ENCODE assay signal across 21 cellular contexts in genomic region chr5:178261666-178262600, GRCh38. TPM values are rescaled to one million over a fixed set of nuclear protein-coding genes. Genes with fewer than 3 reads are reported as not detected.
DNase-seq lines count a peak whose midpoint lies in the region; ATAC-seq and TF ChIP-seq lines count a peak whose summit lies in the region.
"Had no signal": no experiment of that assay in that cellular context is flagged by ENCODE, and none has a peak within 500 bp of the region (broad histone marks: within the 10 kb centered on the region; RNA-seq: fewer than 3 reads in every experiment).

No MANE protein-coding gene starts in this region.

- no peaks in the 10 kb centered on the region for H3K4me1 ChIP-seq in mesenchymal stem cell (ENCODE audit: control insufficient read depth, insufficient read depth, low read depth, low read length)
- H3K4me1 ChIP-seq: SJSA1 had no signal

- no peaks in the 10 kb centered on the region for H3K9me3 Mint-ChIP-seq in activated CD4-positive, alpha-beta T cell treated with anti-CD3 and anti-CD28 coated beads, Interleukin-2, amount 10 ng/mL, durations not matched to agents 7 days and 5 days
- no peaks in the 10 kb centered on the region for H3K9me3 Mint-ChIP-seq in stimulated activated effector memory CD8-positive, alpha-beta T cell treated with anti-CD3 and anti-CD28 coated beads, Interleukin-12 subunit alpha, Interleukin-12 subunit beta, amount 100 ng/mL, for 72 hours

- H3K27me3 Mint-ChIP-seq in activated CD4-positive, alpha-beta T cell treated with anti-CD3 and anti-CD28 coated beads, Interleukin-2, amount 10 ng/mL, durations not matched to agents 7 days and 5 days: no peaks in the 10 kb centered on the region
- H3K27me3 Mint-ChIP-seq: B cell had no signal

- no peak overlapping the region for H2BK15ac ChIP-seq in mesenchymal stem cell (ENCODE audit: low read depth, poor library complexity, severe bottlenecking)

- no peak overlapping the region for H3K4me3 Mint-ChIP-seq in activated CD4-positive, alpha-beta T cell treated with anti-CD3 and anti-CD28 coated beads, Interleukin-2, amount 10 ng/mL, durations not matched to agents 7 days and 5 days
- no peak overlapping the region for H3K4me3 Mint-ChIP-seq in stimulated activated effector memory CD8-positive, alpha-beta T cell treated with anti-CD3 and anti-CD28 coated beads, Interleukin-12 subunit alpha, Interleukin-12 subunit beta, amount 100 ng/mL, for 72 hours
- H3K4me3 Mint-ChIP-seq: B cell, CD14-positive monocyte had no signal

- 93% methylated on average over 19 of the region's 19 CpGs for WGBS in mesenchymal stem cell

- no peaks in the 10 kb centered on the region for H3K79me1 ChIP-seq in mesenchymal stem cell (replicated peaks; ENCODE audit: low read length, poor library complexity, severe bottlenecking)

- no peak overlapping the region for H3K9ac ChIP-seq in mesenchymal stem cell (ENCODE audit: low read length)

- TF ChIP-seq CTCF in LNCaP clone FGC (IDR thresholded peaks at IDR 0.05; ENCODE audit: control insufficient read depth, extremely low read depth, insufficient read depth) (no peak), GM13977 (IDR thresholded peaks at IDR 0.05; ENCODE audit: extremely low read depth, insufficient read depth, missing control alignments) (no peak)

- no peak overlapping the region for H3K4me3 ChIP-seq in LNCaP clone FGC (ENCODE audit: low read depth, low read length)
- H3K4me3 ChIP-seq in mesenchymal stem cell (ENCODE audit: insufficient read depth in 1 of 2, low read depth in 1 of 2, low read length in 2 of 2): no peak overlapping the region
- H3K4me3 ChIP-seq: SJSA1 had no signal

- peak overlapping the region; percentile 23 for H4K91ac ChIP-seq in mesenchymal stem cell (ENCODE audit: low read length)

- no peak overlapping the region for H3K4ac ChIP-seq in mesenchymal stem cell (ENCODE audit: low read depth in 1 of 2, low read length in 2 of 2)

- H2AK5ac ChIP-seq in mesenchymal stem cell (ENCODE audit: low read length, severe bottlenecking): no peak overlapping the region

- no peaks in the 10 kb centered on the region for H3K9me3 ChIP-seq in mesenchymal stem cell (ENCODE audit: control insufficient read depth, low read length)

- H3K36me3 Mint-ChIP-seq in activated CD4-positive, alpha-beta T cell treated with anti-CD3 and anti-CD28 coated beads, Interleukin-2, amount 10 ng/mL, durations not matched to agents 7 days and 5 days (ENCODE audit: low read depth): no peaks in the 10 kb centered on the region
- H3K36me3 Mint-ChIP-seq in stimulated activated effector memory CD8-positive, alpha-beta T cell treated with anti-CD3 and anti-CD28 coated beads, Interleukin-12 subunit alpha, Interleukin-12 subunit beta, amount 100 ng/mL, for 72 hours: no peaks in the 10 kb centered on the region
- H3K36me3 Mint-ChIP-seq: CD14-positive monocyte had no signal

- POLR2A ChIA-PET in activated CD4-positive, alpha-beta T cell treated with anti-CD3 and anti-CD28 coated beads, Interleukin-2, amount 10 ng/mL, durations not matched to agents 7 days and 5 days (lab: Charles Lee): no interaction called here

- no peaks in the 10 kb centered on the region for H3K36me3 ChIP-seq in mesenchymal stem cell (ENCODE audit: control insufficient read depth in 1 of 2, insufficient read depth in 2 of 2, low read depth in 1 of 2, low read length in 2 of 2)
- H3K36me3 ChIP-seq: SJSA1 had no signal

- peaks cover 2% of the 10 kb centered on the region for H3K4me1 Mint-ChIP-seq in activated CD4-positive, alpha-beta T cell treated with anti-CD3 and anti-CD28 coated beads, Interleukin-2, amount 10 ng/mL, durations not matched to agents 7 days and 5 days
- H3K4me1 Mint-ChIP-seq in stimulated activated effector memory CD8-positive, alpha-beta T cell treated with anti-CD3 and anti-CD28 coated beads, Interleukin-12 subunit alpha, Interleukin-12 subunit beta, amount 100 ng/mL, for 72 hours: peaks cover 9% of the 10 kb centered on the region
- H3K4me1 Mint-ChIP-seq: B cell, CD14-positive monocyte had no signal

- no peak for DNase-seq in activated CD4-positive, alpha-beta T cell treated with anti-CD3 and anti-CD28 coated beads, Interleukin-2, amount 10 ng/mL, durations not matched to agents 7 days and 5 days
- no peak for DNase-seq in activated CD4-positive, alpha-beta T cell treated with anti-CD3 and anti-CD28 coated beads for 48 hours
- DNase-seq in LNCaP clone FGC (ENCODE audit: low read depth): peak; percentile 52
- no peak for DNase-seq in mesenchymal stem cell
- DNase-seq in stimulated activated effector memory CD8-positive, alpha-beta T cell treated with anti-CD3 and anti-CD28 coated beads, Interleukin-12 subunit alpha, Interleukin-12 subunit beta, amount 100 ng/mL, for 72 hours (ENCODE audit: low spot score in 2 of 2): no peak
- DNase-seq in GM13977 (ENCODE audit: low spot score): no peak
- no peak for DNase-seq in NCI-H1417 treated with DMSO at 0.1 percent for 48 hours (lab: John Stamatoyannopoulos, UW)
- DNase-seq: Calu3, NCI-H1092 treated with DMSO at 0.1 percent for 48 hours, NCI-H1436 treated with DMSO at 0.1 percent for 48 hours, NCI-H187 treated with DMSO at 0.1 percent for 48 hours, NCI-H2171 treated with DMSO at 0.1 percent for 48 hours, NCI-H345, NCI-H510A treated with DMSO at 0.1 percent for 48 hours, NCI-H774, Right ventricle myocardium superior had no signal

- peak overlapping the region; percentile 41 for H3K27ac Mint-ChIP-seq in activated CD4-positive, alpha-beta T cell treated with anti-CD3 and anti-CD28 coated beads, Interleukin-2, amount 10 ng/mL, durations not matched to agents 7 days and 5 days
- peak overlapping the region; percentile 77 for H3K27ac Mint-ChIP-seq in stimulated activated effector memory CD8-positive, alpha-beta T cell treated with anti-CD3 and anti-CD28 coated beads, Interleukin-12 subunit alpha, Interleukin-12 subunit beta, amount 100 ng/mL, for 72 hours
- H3K27ac Mint-ChIP-seq: B cell, CD14-positive monocyte had no signal

- no peak overlapping the region for H3K27ac ChIP-seq in mesenchymal stem cell (ENCODE audit: low read length, poor library complexity, severe bottlenecking)
- H3K27ac ChIP-seq: 22Rv1, HL-60, SJSA1 had no signal

- no peak overlapping the region for H3K18ac ChIP-seq in mesenchymal stem cell (ENCODE audit: low read depth in 1 of 2, low read length in 2 of 2)

- CTCF ChIA-PET in activated CD4-positive, alpha-beta T cell treated with anti-CD3 and anti-CD28 coated beads, Interleukin-2, amount 10 ng/mL, durations not matched to agents 7 days and 5 days (lab: Charles Lee): no interaction called here

- in situ Hi-C loops in GM13977 (cut with MboI; ENCODE audit: low pct_unique_long_range_greater_than_20kb, low sequenced_read_pairs, unreplicated experiment): no loop called here

- H3K14ac ChIP-seq in mesenchymal stem cell (ENCODE audit: low read length in 2 of 2): no peak overlapping the region

- H3K4me2 ChIP-seq in mesenchymal stem cell (ENCODE audit: low read length, poor library complexity, severe bottlenecking): no peak overlapping the region

- no peak overlapping the region for H2BK120ac ChIP-seq in mesenchymal stem cell (ENCODE audit: low read depth, low read length)

- no peak overlapping the region for H2BK5ac ChIP-seq in mesenchymal stem cell (ENCODE audit: low read depth, low read length, poor library complexity, severe bottlenecking)

- peaks cover 0 to 18% of the 10 kb centered on the region in 2 experiments for H3K27me3 ChIP-seq in mesenchymal stem cell (ENCODE audit: control insufficient read depth in 1 of 2, insufficient read depth in 1 of 2, low read length in 2 of 2)
- H3K27me3 ChIP-seq: SJSA1 had no signal

- no peak for ATAC-seq in stimulated activated effector memory CD8-positive, alpha-beta T cell treated with anti-CD3 and anti-CD28 coated beads, Interleukin-12 subunit alpha, Interleukin-12 subunit beta, amount 100 ng/mL, for 72 hours

- H2BK12ac ChIP-seq in mesenchymal stem cell (ENCODE audit: low read length in 2 of 2): no peak overlapping the region

- H2AFZ ChIP-seq in mesenchymal stem cell (ENCODE audit: low read depth, low read length): no peak overlapping the region

- no peak overlapping the region for H3K23ac ChIP-seq in mesenchymal stem cell (ENCODE audit: low read length in 2 of 2)

- H4K8ac ChIP-seq in mesenchymal stem cell (ENCODE audit: low read length): no peak overlapping the region

RNA-seq across cellular contexts. Expression of gene PHYKPL, which starts 29.3 kb away (rescaled TPM):
- total RNA-seq in activated CD4-positive, alpha-beta T cell treated with anti-CD3 and anti-CD28 coated beads, Interleukin-2, amount 10 ng/mL, durations not matched to agents 7 days and 5 days: 100 to 1,000 TPM; 126 to 138 TPM
- 14.7 TPM for polyA plus RNA-seq in mesenchymal stem cell (2013, experiment 1 of 2)
- 13.6 TPM for polyA plus RNA-seq in mesenchymal stem cell (2013, experiment 2 of 2)

RNA-seq across cellular contexts. Expression of gene HNRNPAB, which starts 57.6 kb away (rescaled TPM):
- total RNA-seq in activated CD4-positive, alpha-beta T cell treated with anti-CD3 and anti-CD28 coated beads, Interleukin-2, amount 10 ng/mL, durations not matched to agents 7 days and 5 days: 100 to 1,000 TPM; 185 to 215 TPM
- 114 TPM for polyA plus RNA-seq in mesenchymal stem cell (2013, experiment 1 of 2)
- 110 TPM for polyA plus RNA-seq in mesenchymal stem cell (2013, experiment 2 of 2)
